In the genomic region with DNA sequence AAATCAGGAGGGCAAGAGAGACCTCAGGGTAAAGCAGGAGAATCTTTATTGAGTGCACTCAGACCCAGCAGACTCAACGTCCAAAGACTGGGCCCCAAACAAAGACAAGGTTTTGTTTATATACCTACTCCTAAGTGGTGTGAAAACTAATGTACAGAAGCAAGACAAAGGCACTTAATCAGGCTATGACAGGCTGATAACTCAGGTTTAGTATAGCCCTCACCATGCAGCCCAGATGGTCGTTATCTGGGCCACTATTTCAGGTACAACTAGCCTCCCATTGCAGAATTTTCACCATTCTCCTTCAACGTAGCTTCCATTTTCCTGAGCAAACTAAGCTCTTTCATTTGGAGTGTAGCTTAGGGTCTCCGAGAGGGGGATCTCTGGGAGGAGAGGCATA, we compare ENCODE assay signal across 1 cellular context.
A peak's percentile ranks its signal among the peaks of the same experiment; 100 is the strongest.
TF ChIP-seq lines count a peak whose summit lies in the region.

No MANE protein-coding gene starts in this region.

TF ChIP-seq in HepG2, 621 proteins besides CTCF, POLR2A, EP300 and RAD21 (continued from another document):
- 0 out of 2 replicates have a peak, but pooled peaks have one; percentile 15 for TF ChIP-seq BRCA1 (CRISPR knock-in tag; IDR thresholded peaks at IDR 0.05)
- TF ChIP-seq, protein P1, sequence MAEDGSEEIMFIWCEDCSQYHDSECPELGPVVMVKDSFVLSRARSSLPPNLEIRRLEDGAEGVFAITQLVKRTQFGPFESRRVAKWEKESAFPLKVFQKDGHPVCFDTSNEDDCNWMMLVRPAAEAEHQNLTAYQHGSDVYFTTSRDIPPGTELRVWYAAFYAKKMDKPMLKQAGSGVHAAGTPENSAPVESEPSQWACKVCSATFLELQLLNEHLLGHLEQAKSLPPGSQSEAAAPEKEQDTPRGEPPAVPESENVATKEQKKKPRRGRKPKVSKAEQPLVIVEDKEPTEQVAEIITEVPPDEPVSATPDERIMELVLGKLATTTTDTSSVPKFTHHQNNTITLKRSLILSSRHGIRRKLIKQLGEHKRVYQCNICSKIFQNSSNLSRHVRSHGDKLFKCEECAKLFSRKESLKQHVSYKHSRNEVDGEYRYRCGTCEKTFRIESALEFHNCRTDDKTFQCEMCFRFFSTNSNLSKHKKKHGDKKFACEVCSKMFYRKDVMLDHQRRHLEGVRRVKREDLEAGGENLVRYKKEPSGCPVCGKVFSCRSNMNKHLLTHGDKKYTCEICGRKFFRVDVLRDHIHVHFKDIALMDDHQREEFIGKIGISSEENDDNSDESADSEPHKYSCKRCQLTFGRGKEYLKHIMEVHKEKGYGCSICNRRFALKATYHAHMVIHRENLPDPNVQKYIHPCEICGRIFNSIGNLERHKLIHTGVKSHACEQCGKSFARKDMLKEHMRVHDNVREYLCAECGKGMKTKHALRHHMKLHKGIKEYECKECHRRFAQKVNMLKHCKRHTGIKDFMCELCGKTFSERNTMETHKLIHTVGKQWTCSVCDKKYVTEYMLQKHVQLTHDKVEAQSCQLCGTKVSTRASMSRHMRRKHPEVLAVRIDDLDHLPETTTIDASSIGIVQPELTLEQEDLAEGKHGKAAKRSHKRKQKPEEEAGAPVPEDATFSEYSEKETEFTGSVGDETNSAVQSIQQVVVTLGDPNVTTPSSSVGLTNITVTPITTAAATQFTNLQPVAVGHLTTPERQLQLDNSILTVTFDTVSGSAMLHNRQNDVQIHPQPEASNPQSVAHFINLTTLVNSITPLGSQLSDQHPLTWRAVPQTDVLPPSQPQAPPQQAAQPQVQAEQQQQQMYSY (CRISPR knock-in tag; IDR thresholded peaks at IDR 0.05): no peak
- 0 out of 2 replicates have a peak, but pooled peaks have one; percentile 75 for TF ChIP-seq ZNF670 (CRISPR knock-in tag; IDR thresholded peaks at IDR 0.05; ENCODE audit: borderline replicate concordance)
- TF ChIP-seq ZNF558 (CRISPR knock-in tag; IDR thresholded peaks at IDR 0.05; ENCODE audit: borderline replicate concordance): 0 out of 2 replicates have a peak, but pooled peaks have one; percentile 57
- TF ChIP-seq ZNF33A (CRISPR knock-in tag; IDR thresholded peaks at IDR 0.05; ENCODE audit: borderline replicate concordance): 0 out of 2 replicates have a peak, but pooled peaks have one; percentile 42
- peak; percentile 12; the same call in 1 of the 2 replicates for TF ChIP-seq HDAC1 (CRISPR knock-in tag; IDR thresholded peaks at IDR 0.05)
- TF ChIP-seq CREM (IDR thresholded peaks at IDR 0.05): no peak
- TF ChIP-seq CREM (CRISPR knock-in tag; IDR thresholded peaks at IDR 0.05): no peak
- TF ChIP-seq ZSCAN25 (CRISPR knock-in tag; IDR thresholded peaks at IDR 0.05): 0 out of 2 replicates have a peak, but pooled peaks have one; percentile 20
- TF ChIP-seq, protein P2, sequence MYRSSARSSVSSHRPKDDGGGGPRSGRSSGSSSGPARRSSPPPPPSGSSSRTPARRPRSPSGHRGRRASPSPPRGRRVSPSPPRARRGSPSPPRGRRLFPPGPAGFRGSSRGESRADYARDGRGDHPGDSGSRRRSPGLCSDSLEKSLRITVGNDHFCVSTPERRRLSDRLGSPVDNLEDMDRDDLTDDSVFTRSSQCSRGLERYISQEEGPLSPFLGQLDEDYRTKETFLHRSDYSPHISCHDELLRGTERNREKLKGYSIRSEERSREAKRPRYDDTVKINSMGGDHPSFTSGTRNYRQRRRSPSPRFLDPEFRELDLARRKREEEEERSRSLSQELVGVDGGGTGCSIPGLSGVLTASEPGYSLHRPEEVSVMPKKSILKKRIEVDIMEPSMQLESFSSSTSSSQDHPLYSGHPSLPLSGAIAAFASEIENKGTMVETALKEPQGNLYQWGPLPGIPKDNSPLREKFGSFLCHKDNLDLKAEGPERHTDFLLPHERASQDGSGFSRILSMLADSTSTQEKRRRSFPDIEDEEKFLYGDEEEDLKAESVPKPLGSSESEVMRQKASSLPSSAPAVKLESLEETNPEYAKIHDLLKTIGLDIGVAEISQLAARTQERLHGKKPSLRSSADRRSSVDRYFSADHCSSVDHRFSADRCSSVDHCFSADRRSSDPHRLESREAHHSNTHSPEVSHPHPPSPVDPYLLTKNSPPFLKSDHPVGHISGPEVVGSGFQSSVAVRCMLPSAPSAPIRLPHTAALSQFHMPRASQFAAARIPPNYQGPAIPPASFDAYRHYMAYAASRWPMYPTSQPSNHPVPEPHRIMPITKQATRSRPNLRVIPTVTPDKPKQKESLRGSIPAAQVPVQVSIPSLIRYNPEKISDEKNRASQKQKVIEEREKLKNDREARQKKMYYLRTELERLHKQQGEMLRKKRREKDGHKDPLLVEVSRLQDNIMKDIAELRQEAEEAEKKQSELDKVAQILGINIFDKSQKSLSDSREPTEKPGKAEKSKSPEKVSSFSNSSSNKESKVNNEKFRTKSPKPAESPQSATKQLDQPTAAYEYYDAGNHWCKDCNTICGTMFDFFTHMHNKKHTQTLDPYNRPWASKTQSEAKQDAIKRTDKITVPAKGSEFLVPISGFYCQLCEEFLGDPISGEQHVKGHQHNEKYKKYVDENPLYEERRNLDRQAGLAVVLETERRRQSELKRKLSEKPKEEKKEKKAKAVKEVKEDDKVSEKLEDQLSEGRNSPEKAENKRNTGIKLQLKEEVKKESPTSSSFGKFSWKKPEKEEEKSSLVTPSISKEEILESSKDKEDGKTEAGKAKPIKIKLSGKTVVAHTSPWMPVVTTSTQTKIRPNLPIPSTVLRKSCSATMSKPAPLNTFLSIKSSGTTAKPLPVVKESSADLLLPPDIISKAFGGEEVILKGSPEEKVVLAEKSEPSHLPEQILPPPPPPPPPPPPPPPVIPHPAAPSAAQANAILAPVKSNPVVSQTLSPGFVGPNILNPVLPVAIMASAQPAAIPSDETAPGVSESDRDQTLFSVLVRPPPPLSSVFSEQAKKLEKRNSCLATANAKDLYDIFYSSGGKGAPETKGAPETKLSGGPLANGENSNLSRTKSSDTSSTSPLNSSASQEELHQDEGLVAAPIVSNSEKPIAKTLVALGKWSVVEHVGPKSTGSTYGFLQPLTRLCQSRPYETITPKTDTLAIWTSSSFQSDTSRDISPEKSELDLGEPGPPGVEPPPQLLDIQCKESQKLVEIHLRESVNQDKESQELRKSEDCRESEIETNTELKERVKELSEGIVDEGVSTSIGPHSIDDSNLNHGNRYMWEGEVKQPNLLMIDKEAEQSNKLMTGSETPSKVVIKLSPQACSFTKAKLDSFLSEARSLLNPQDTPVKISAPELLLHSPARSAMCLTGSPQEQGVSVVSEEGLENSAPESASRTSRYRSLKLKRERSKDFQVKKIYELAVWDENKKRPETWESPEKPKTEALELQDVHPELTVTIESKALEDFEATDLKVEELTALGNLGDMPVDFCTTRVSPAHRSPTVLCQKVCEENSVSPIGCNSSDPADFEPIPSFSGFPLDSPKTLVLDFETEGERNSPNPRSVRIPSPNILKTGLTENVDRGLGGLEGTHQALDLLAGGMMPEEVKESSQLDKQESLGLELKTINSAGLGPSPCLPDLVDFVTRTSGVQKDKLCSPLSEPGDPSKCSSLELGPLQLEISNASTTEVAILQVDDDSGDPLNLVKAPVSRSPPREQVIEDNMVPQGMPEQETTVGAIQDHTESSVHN (CRISPR knock-in tag; IDR thresholded peaks at IDR 0.05): 0 out of 2 replicates have a peak, but pooled peaks have one; percentile 49
- TF ChIP-seq FLYWCH1 (CRISPR knock-in tag; IDR thresholded peaks at IDR 0.05): no peak
- 0 out of 2 replicates have a peak, but pooled peaks have one; percentile 41 for TF ChIP-seq ZBTB8A (CRISPR knock-in tag; IDR thresholded peaks at IDR 0.05; ENCODE audit: borderline replicate concordance, low read depth)
- TF ChIP-seq, protein P3, sequence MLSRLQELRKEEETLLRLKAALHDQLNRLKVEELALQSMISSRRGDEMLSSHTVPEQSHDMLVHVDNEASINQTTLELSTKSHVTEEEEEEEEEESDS (CRISPR knock-in tag; IDR thresholded peaks at IDR 0.05; ENCODE audit: borderline replicate concordance): no peak
- TF ChIP-seq, protein P4, sequence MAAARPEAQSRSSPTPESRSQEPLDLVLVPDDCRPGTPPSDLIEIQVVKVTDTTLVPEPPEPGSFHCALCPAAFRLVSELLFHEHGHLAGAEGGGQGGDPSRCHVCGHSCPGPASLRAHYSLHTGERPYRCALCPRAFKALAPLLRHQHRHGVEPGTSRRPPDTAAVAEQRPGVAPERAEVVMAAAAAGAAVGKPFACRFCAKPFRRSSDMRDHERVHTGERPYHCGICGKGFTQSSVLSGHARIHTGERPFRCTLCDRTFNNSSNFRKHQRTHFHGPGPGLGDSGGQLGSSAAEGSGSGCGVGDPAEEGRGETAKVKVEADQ (CRISPR knock-in tag; IDR thresholded peaks at IDR 0.05; ENCODE audit: borderline replicate concordance): 0 out of 2 replicates have a peak, but pooled peaks have one; percentile 74
- 0 out of 2 replicates have a peak, but pooled peaks have one; percentile 68 for TF ChIP-seq ZNF816 (CRISPR knock-in tag; IDR thresholded peaks at IDR 0.05; ENCODE audit: borderline replicate concordance)
- 0 out of 2 replicates have a peak, but pooled peaks have one; percentile 3 for TF ChIP-seq ZNF749 (CRISPR knock-in tag; IDR thresholded peaks at IDR 0.05; ENCODE audit: borderline replicate concordance)
TF ChIP-seq in HepG2: peak in this region for 11.
